In the genomic region with DNA sequence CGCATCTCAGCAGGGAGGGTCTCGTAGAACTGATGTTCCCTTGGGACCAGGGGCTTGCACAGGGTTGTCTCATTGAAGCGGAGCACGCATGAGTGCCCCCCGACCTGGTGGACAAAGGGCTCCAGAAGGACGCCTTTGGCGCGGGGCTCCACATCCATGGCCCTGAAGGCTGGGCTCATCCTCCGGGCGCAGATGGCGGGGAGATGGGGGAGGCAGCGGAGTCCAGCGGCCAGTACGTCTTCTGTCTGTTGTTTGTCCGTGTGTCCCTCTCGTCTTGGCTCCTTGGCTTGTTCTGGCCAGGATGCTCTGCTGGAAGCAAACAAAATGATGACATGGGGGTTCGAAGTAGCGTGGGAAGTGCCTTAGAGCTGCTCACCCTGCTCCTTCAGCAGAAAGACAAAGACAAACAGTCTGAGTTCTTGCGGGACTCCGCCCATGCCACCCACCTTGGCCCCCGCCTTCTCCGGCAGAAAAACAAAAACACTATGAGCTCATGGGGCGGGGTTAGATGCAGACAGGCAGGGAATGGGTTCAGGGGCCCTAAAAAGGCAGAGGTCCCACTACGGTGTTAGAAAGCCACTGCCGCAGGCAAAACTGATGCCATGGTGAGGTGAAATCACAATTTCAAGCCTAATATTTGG, we compare ENCODE assay signal across 11 cellular contexts. TPM values are rescaled to one million over a fixed set of nuclear protein-coding genes. Genes with fewer than 3 reads are reported as not detected.
A peak's percentile ranks its signal among the peaks of the same experiment; 100 is the strongest.
DNase-seq lines count a peak whose midpoint lies in the region; ATAC-seq lines count a peak whose summit lies in the region.
"Had no signal": no experiment of that assay in that cellular context is flagged by ENCODE, and none has a peak within 500 bp of the region (broad histone marks: within the 10 kb centered on the region; RNA-seq: fewer than 3 reads in every experiment).

No MANE protein-coding gene starts in this region.

- peaks cover 0 to 23% of the 10 kb centered on the region in 2 donors for H3K36me3 Mint-ChIP-seq in activated naive CD4-positive, alpha-beta T cell treated with anti-CD3 and anti-CD28 coated beads, Interleukin-2, amount 50 U/mL, for 72 hours
- H3K36me3 Mint-ChIP-seq in activated naive CD4-positive, alpha-beta T cell treated with anti-CD3 and anti-CD28 coated beads for 36 hours (ENCODE audit: low read depth), result peaks cover 19% of the 10 kb centered on the region

- intact Hi-C loops in activated naive CD4-positive, alpha-beta T cell treated with anti-CD3 and anti-CD28 coated beads for 36 hours (cut with micrococcal nuclease), result no loop called here

- H3K4me1 ChIP-seq in esophagus (ENCODE audit: control insufficient read depth in 2 of 2, insufficient read depth in 2 of 2, low read length in 1 of 2) (peaks cover 2 to 12% of the 10 kb centered on the region in 2 donors), mucosa of rectum (ENCODE audit: control insufficient read depth in 2 of 2, insufficient read depth in 2 of 2, low read length in 2 of 2) (peaks cover 7 to 13% of the 10 kb centered on the region in 2 donors), urinary bladder (ENCODE audit: insufficient read depth) (peaks cover 1% of the 10 kb centered on the region)
- H3K4me1 ChIP-seq: BLaER1 had no signal

- no peak for DNase-seq in activated naive CD4-positive, alpha-beta T cell treated with anti-CD3 and anti-CD28 coated beads, Interleukin-2, amount 50 U/mL, for 72 hours (ENCODE audit: low spot score in 2 of 2)
- no peak for DNase-seq in activated naive CD4-positive, alpha-beta T cell treated with anti-CD3 and anti-CD28 coated beads for 36 hours
- no peak for DNase-seq in KBM-7
- DNase-seq: activated B cell treated with CpG ODN at 0.5 μM for 24 hours, natural killer cell had no signal

- in situ Hi-C loops in KBM-7 (cut with MboI; ENCODE audit: low pct_unique_long_range_greater_than_20kb, low sequenced_read_pairs), result no loop called here

- peak overlapping the region; percentile 18 to 20 for H3K4me3 ChIP-seq in esophagus (ENCODE audit: low read depth in 1 of 2, low read length in 2 of 2)
- peak overlapping the region; percentile 36 to 48 for H3K4me3 ChIP-seq in mucosa of rectum (ENCODE audit: low read length in 2 of 2)
- peak overlapping the region; percentile 45 for H3K4me3 ChIP-seq in urinary bladder (ENCODE audit: low read depth, low read length)
- H3K4me3 ChIP-seq: BLaER1 had no signal

- no peaks in the 10 kb centered on the region for H3K27me3 ChIP-seq in esophagus (ENCODE audit: control insufficient read depth in 1 of 2, insufficient read depth in 2 of 2, low read length in 2 of 2)
- no peaks in the 10 kb centered on the region for H3K27me3 ChIP-seq in mucosa of rectum (ENCODE audit: control insufficient read depth in 2 of 2, insufficient read depth in 2 of 2, low read length in 2 of 2)
- H3K27me3 ChIP-seq: BLaER1 had no signal

- H3K9ac ChIP-seq in mucosa of rectum (ENCODE audit: low read depth in 1 of 2, low read length in 2 of 2), result peak overlapping the region; percentile 49 to 52
- H3K9ac ChIP-seq: BLaER1 had no signal

- H3K36me3 ChIP-seq in esophagus (ENCODE audit: control insufficient read depth in 2 of 2, insufficient read depth in 2 of 2, low read length in 1 of 2), result peaks cover 8 to 24% of the 10 kb centered on the region in 2 donors
- H3K36me3 ChIP-seq in mucosa of rectum (ENCODE audit: control insufficient read depth in 2 of 2, insufficient read depth in 2 of 2, low read length in 2 of 2), result peaks cover 55 to 74% of the 10 kb centered on the region in 2 donors
- H3K36me3 ChIP-seq in urinary bladder (ENCODE audit: insufficient read depth), result peaks cover 4% of the 10 kb centered on the region

- 54 to 61% methylated on average over 25 of the region's 25 CpGs for WGBS in esophagus, 2 donors
- 54% methylated on average over 25 of the region's 25 CpGs for WGBS in urinary bladder

- no peaks in the 10 kb centered on the region for H3K9me3 ChIP-seq in esophagus (ENCODE audit: control insufficient read depth in 2 of 2, insufficient read depth in 1 of 2, low read depth in 1 of 2, low read length in 1 of 2)
- H3K9me3 ChIP-seq in mucosa of rectum (ENCODE audit: control insufficient read depth in 2 of 2, low read length in 2 of 2), result no peaks in the 10 kb centered on the region
- H3K9me3 ChIP-seq: BLaER1 had no signal

- H3K27ac ChIP-seq in esophagus (ENCODE audit: low read depth in 2 of 2, low read length in 1 of 2) (peak overlapping the region; percentile 85 to 94), mucosa of rectum (ENCODE audit: low read depth in 2 of 2, low read length in 2 of 2) (peak overlapping the region; percentile 68 to 79), urinary bladder (ENCODE audit: low read depth) (peak overlapping the region; percentile 76)
- H3K27ac ChIP-seq: BLaER1 had no signal

- H3K9me3 Mint-ChIP-seq in activated naive CD4-positive, alpha-beta T cell treated with anti-CD3 and anti-CD28 coated beads, Interleukin-2, amount 50 U/mL, for 72 hours, result no peaks in the 10 kb centered on the region
- H3K9me3 Mint-ChIP-seq in activated naive CD4-positive, alpha-beta T cell treated with anti-CD3 and anti-CD28 coated beads for 36 hours, result no peaks in the 10 kb centered on the region
- H3K9me3 Mint-ChIP-seq: activated B cell treated with CpG ODN at 0.5 μM for 24 hours, natural killer cell had no signal

- no peak for ATAC-seq in activated naive CD4-positive, alpha-beta T cell treated with anti-CD3 and anti-CD28 coated beads, Interleukin-2, amount 50 U/mL, for 72 hours
- ATAC-seq in HG02885 (IDR thresholded peaks at IDR 0.05; ENCODE audit: poor library complexity, unreplicated experiment) (no peak), GM19463 (IDR thresholded peaks at IDR 0.05; ENCODE audit: unreplicated experiment) (no peak)
- ATAC-seq: natural killer cell had no signal

- no peak overlapping the region for H3K4me3 Mint-ChIP-seq in activated naive CD4-positive, alpha-beta T cell treated with anti-CD3 and anti-CD28 coated beads for 36 hours
- H3K4me3 Mint-ChIP-seq: activated B cell treated with CpG ODN at 0.5 μM for 24 hours, natural killer cell had no signal

- no peaks in the 10 kb centered on the region for H3K27me3 Mint-ChIP-seq in activated naive CD4-positive, alpha-beta T cell treated with anti-CD3 and anti-CD28 coated beads for 36 hours (ENCODE audit: low read depth)
- H3K27me3 Mint-ChIP-seq: activated B cell treated with CpG ODN at 0.5 μM for 24 hours had no signal

- H3K27ac Mint-ChIP-seq in activated naive CD4-positive, alpha-beta T cell treated with anti-CD3 and anti-CD28 coated beads, Interleukin-2, amount 50 U/mL, for 72 hours, result peak overlapping the region; percentile 23 to 84
- H3K27ac Mint-ChIP-seq in activated naive CD4-positive, alpha-beta T cell treated with anti-CD3 and anti-CD28 coated beads for 36 hours, result no peak overlapping the region
- H3K27ac Mint-ChIP-seq: activated B cell treated with CpG ODN at 0.5 μM for 24 hours had no signal

- CTCF ChIA-PET in activated naive CD4-positive, alpha-beta T cell treated with anti-CD3 and anti-CD28 coated beads for 36 hours (lab: Charles Lee), result interaction anchor here (3.1 kb wide), 1 partner anchor 9 kb away, joined by 11 read pairs; the partner anchor contains the start of gene NCKIPSD

- H3K4me1 Mint-ChIP-seq in activated naive CD4-positive, alpha-beta T cell treated with anti-CD3 and anti-CD28 coated beads for 36 hours (ENCODE audit: low read depth), result peaks cover 20% of the 10 kb centered on the region

RNA-seq across cellular contexts. Expression of gene NCKIPSD, which starts 9.5 kb away (rescaled TPM):
- total RNA-seq in activated naive CD4-positive, alpha-beta T cell treated with anti-CD3 and anti-CD28 coated beads, Interleukin-2, amount 50 U/mL, for 72 hours, result 10 to 100 TPM; 45.7 to 77.2 TPM
- 10 to 100 TPM; 27.3 to 28.7 TPM for total RNA-seq in activated naive CD4-positive, alpha-beta T cell treated with anti-CD3 and anti-CD28 coated beads for 36 hours
- polyA plus RNA-seq in esophagus (1 to 10 TPM; 7.6 to 8.2 TPM), urinary bladder (18.1 TPM)
- 8.6 TPM for total RNA-seq in urinary bladder

RNA-seq across cellular contexts. Expression of gene IP6K2, which starts 21.8 kb away (rescaled TPM):
- 10 to 100 TPM; 53.8 to 73.5 TPM for total RNA-seq in activated naive CD4-positive, alpha-beta T cell treated with anti-CD3 and anti-CD28 coated beads, Interleukin-2, amount 50 U/mL, for 72 hours
- 10 to 100 TPM; 64.3 to 68.3 TPM for total RNA-seq in activated naive CD4-positive, alpha-beta T cell treated with anti-CD3 and anti-CD28 coated beads for 36 hours
- polyA plus RNA-seq in esophagus (100 to 1,000 TPM in 1 of 2 donors, 10 to 100 TPM in 1; 67.8 to 110 TPM), urinary bladder (83.2 TPM)
- total RNA-seq in urinary bladder, result 75.7 TPM

RNA-seq across cellular contexts. Expression of gene CELSR3, which starts 32.5 kb away (rescaled TPM):
- total RNA-seq in activated naive CD4-positive, alpha-beta T cell treated with anti-CD3 and anti-CD28 coated beads, Interleukin-2, amount 50 U/mL, for 72 hours, result 10 to 100 TPM; 12.6 to 13.1 TPM
- 1 to 10 TPM; 4.9 to 5.1 TPM for total RNA-seq in activated naive CD4-positive, alpha-beta T cell treated with anti-CD3 and anti-CD28 coated beads for 36 hours
- under 1 TPM; 0.36 to 0.77 TPM for polyA plus RNA-seq in esophagus
- total RNA-seq in urinary bladder, result 0.79 TPM
- polyA plus RNA-seq in urinary bladder, result 0.48 TPM

RNA-seq across cellular contexts. Expression of gene SLC26A6, which starts 60.0 kb away (rescaled TPM):
- total RNA-seq in activated naive CD4-positive, alpha-beta T cell treated with anti-CD3 and anti-CD28 coated beads, Interleukin-2, amount 50 U/mL, for 72 hours, result 100 to 1,000 TPM in 1 of 2 donors, 10 to 100 TPM in 1; 38.3 to 110 TPM
- total RNA-seq in activated naive CD4-positive, alpha-beta T cell treated with anti-CD3 and anti-CD28 coated beads for 36 hours, result 10 to 100 TPM; 24.3 to 24.7 TPM
- polyA plus RNA-seq in esophagus (10 to 100 TPM in 1 of 2 donors, 1 to 10 TPM in 1; 6.4 to 20.8 TPM), urinary bladder (12.9 TPM)
- 8.0 TPM for total RNA-seq in urinary bladder
